Comparison of ENCODE assay signal across 13 cellular contexts in the genomic region with DNA sequence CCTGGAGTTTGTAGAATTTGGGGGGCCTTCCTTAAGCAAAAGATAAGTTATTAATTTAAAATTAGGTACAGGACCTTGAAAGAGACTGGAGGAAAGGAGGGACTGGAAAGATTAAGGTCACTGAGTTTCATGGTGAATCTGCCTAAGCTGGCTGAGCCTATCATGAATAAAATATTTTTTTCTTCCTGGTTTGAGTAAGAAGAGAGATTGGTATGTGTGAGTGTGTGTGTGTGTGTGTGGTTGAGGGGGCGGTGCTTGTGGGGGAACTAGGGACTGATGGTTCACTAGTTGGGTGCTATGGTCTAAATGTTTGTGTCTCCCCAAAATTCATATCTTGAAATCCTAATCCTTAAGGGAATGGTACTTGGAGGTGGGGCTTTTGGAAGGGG.
DNase-seq lines count a peak whose midpoint lies in the region; ATAC-seq and TF ChIP-seq lines count a peak whose summit lies in the region.
"Had no signal": no experiment of that assay in that cellular context is flagged by ENCODE, and none has a peak within 500 bp of the region (broad histone marks: within the 10 kb centered on the region; RNA-seq: fewer than 3 reads in every experiment).

No MANE protein-coding gene starts in this region.

- peaks cover 0 to 14% of the 10 kb centered on the region in 2 experiments; a peak in 3 of 4 replicates for H3K4me1 ChIP-seq in SK-N-SH (ENCODE audit: control insufficient read depth in 1 of 2, insufficient read depth in 2 of 2, low read depth in 1 of 2, low read length in 1 of 2)
- H3K4me1 ChIP-seq: BE2C had no signal

- H3K9me3 ChIP-seq in SK-N-SH = no peaks in the 10 kb centered on the region
- no peaks in the 10 kb centered on the region for H3K9me3 ChIP-seq in CD4-positive, alpha-beta T cell (ENCODE audit: control insufficient read depth, low read length)
- H3K9me3 ChIP-seq: BE2C, pancreas had no signal

- no peaks in the 10 kb centered on the region for H3K36me3 Mint-ChIP-seq in activated naive CD8-positive, alpha-beta T cell treated with anti-CD3 and anti-CD28 coated beads, Interleukin-2, amount 50 U/mL, for 24 hours (ENCODE audit: low read depth)
- no peaks in the 10 kb centered on the region for H3K36me3 Mint-ChIP-seq in activated naive CD8-positive, alpha-beta T cell treated with anti-CD3 and anti-CD28 coated beads for 36 hours
- no peaks in the 10 kb centered on the region for H3K36me3 Mint-ChIP-seq in stimulated activated effector memory CD8-positive, alpha-beta T cell treated with anti-CD3 and anti-CD28 coated beads, Interleukin-12 subunit alpha, Interleukin-12 subunit beta, amount 100 ng/mL, for 72 hours
- no peaks in the 10 kb centered on the region for H3K36me3 Mint-ChIP-seq in CD4-positive, alpha-beta T cell (ENCODE audit: low read depth)
- H3K36me3 Mint-ChIP-seq in mesothelial cell of epicardium = no peaks in the 10 kb centered on the region

- WGBS in SK-N-SH (ENCODE audit: low lambda C conversion rate) = 38% methylated on average over 1 of the region's 1 CpG

- ATAC-seq in activated naive CD8-positive, alpha-beta T cell treated with anti-CD3 and anti-CD28 coated beads, Interleukin-2, amount 50 U/mL, for 24 hours = no peak
- ATAC-seq in stimulated activated effector memory CD8-positive, alpha-beta T cell treated with anti-CD3 and anti-CD28 coated beads, Interleukin-12 subunit alpha, Interleukin-12 subunit beta, amount 100 ng/mL, for 72 hours = peak; percentile 79
- no peak for ATAC-seq in CD4-positive, alpha-beta T cell (ENCODE audit: poor library complexity)

- peak overlapping the region; percentile 77; the same call in 1 of the 2 replicates for H3K9ac ChIP-seq in SK-N-SH

- peaks cover 60% of the 10 kb centered on the region for H3K27me3 Mint-ChIP-seq in activated naive CD8-positive, alpha-beta T cell treated with anti-CD3 and anti-CD28 coated beads, Interleukin-2, amount 50 U/mL, for 24 hours
- H3K27me3 Mint-ChIP-seq in activated naive CD8-positive, alpha-beta T cell treated with anti-CD3 and anti-CD28 coated beads for 36 hours = peaks cover 49% of the 10 kb centered on the region
- H3K27me3 Mint-ChIP-seq in CD4-positive, alpha-beta T cell = peaks cover 85% of the 10 kb centered on the region
- peaks cover 30% of the 10 kb centered on the region for H3K27me3 Mint-ChIP-seq in mesothelial cell of epicardium (ENCODE audit: low read depth)

- H4K20me1 ChIP-seq in SK-N-SH (ENCODE audit: insufficient read depth) = no peaks in the 10 kb centered on the region

- no peaks in the 10 kb centered on the region for H3K9me2 ChIP-seq in SK-N-SH

- peaks cover 7% of the 10 kb centered on the region for H3K4me1 Mint-ChIP-seq in activated naive CD8-positive, alpha-beta T cell treated with anti-CD3 and anti-CD28 coated beads, Interleukin-2, amount 50 U/mL, for 24 hours
- H3K4me1 Mint-ChIP-seq in activated naive CD8-positive, alpha-beta T cell treated with anti-CD3 and anti-CD28 coated beads for 36 hours = peaks cover 9% of the 10 kb centered on the region
- peaks cover 7% of the 10 kb centered on the region for H3K4me1 Mint-ChIP-seq in stimulated activated effector memory CD8-positive, alpha-beta T cell treated with anti-CD3 and anti-CD28 coated beads, Interleukin-12 subunit alpha, Interleukin-12 subunit beta, amount 100 ng/mL, for 72 hours
- no peaks in the 10 kb centered on the region for H3K4me1 Mint-ChIP-seq in CD4-positive, alpha-beta T cell (ENCODE audit: low read depth)
- peaks cover 15% of the 10 kb centered on the region for H3K4me1 Mint-ChIP-seq in mesothelial cell of epicardium

- no peak overlapping the region for H3K27ac Mint-ChIP-seq in activated naive CD8-positive, alpha-beta T cell treated with anti-CD3 and anti-CD28 coated beads, Interleukin-2, amount 50 U/mL, for 24 hours
- H3K27ac Mint-ChIP-seq in activated naive CD8-positive, alpha-beta T cell treated with anti-CD3 and anti-CD28 coated beads for 36 hours = no peak overlapping the region
- no peak overlapping the region for H3K27ac Mint-ChIP-seq in stimulated activated effector memory CD8-positive, alpha-beta T cell treated with anti-CD3 and anti-CD28 coated beads, Interleukin-12 subunit alpha, Interleukin-12 subunit beta, amount 100 ng/mL, for 72 hours
- no peak overlapping the region for H3K27ac Mint-ChIP-seq in CD4-positive, alpha-beta T cell
- H3K27ac Mint-ChIP-seq in mesothelial cell of epicardium = no peak overlapping the region
- H3K27ac Mint-ChIP-seq: activated T-helper 2 cell treated with anti-CD3 and anti-CD28 coated beads, Interferon-gamma antibody, Interleukin-2, Interleukin-4, amounts not matched to agents 10 μg/mL and 5 μg/mL and 100 μg/mL, durations not matched to agents 14 hours and 24 hours and 36 hours had no signal

- TF ChIP-seq EP300 in SK-N-SH (IDR thresholded peaks at IDR 0.05; ENCODE audit: borderline replicate concordance in 1 of 2, low read depth in 1 of 2, low read length in 1 of 2) = no peak

- DNase-seq in activated naive CD8-positive, alpha-beta T cell treated with anti-CD3 and anti-CD28 coated beads, Interleukin-2, amount 50 U/mL, for 24 hours = peak; percentile 7
- DNase-seq in activated naive CD8-positive, alpha-beta T cell treated with anti-CD3 and anti-CD28 coated beads for 36 hours = no peak
- DNase-seq in SK-N-SH = no peak
- peak; percentile 40 for DNase-seq in fibroblast of gingiva (ENCODE audit: low read depth)
- DNase-seq in stimulated activated effector memory CD8-positive, alpha-beta T cell treated with anti-CD3 and anti-CD28 coated beads, Interleukin-12 subunit alpha, Interleukin-12 subunit beta, amount 100 ng/mL, for 72 hours (ENCODE audit: low spot score in 2 of 2) = no peak
- no peak for DNase-seq in activated gamma-delta T cell treated with Interleukin-2 at 50 U/mL for 16 hours
- no peak for DNase-seq in CD4-positive, alpha-beta T cell
- DNase-seq in mesothelial cell of epicardium (ENCODE audit: low spot score in 2 of 2, unreplicated experiment in 2 of 2) = no peak
- DNase-seq: BE2C, cerebellar nuclear complex, left ventricle myocardium superior, pancreas had no signal

- no peaks in the 10 kb centered on the region for H3K36me3 ChIP-seq in SK-N-SH (replicated peaks in 1 of 2; ENCODE audit: control insufficient read depth in 1 of 2, insufficient read depth in 2 of 2, low read length in 1 of 2)
- H3K36me3 ChIP-seq: BE2C, pancreas had no signal

- H3K9me3 Mint-ChIP-seq in activated naive CD8-positive, alpha-beta T cell treated with anti-CD3 and anti-CD28 coated beads, Interleukin-2, amount 50 U/mL, for 24 hours = no peaks in the 10 kb centered on the region
- no peaks in the 10 kb centered on the region for H3K9me3 Mint-ChIP-seq in activated naive CD8-positive, alpha-beta T cell treated with anti-CD3 and anti-CD28 coated beads for 36 hours
- H3K9me3 Mint-ChIP-seq in stimulated activated effector memory CD8-positive, alpha-beta T cell treated with anti-CD3 and anti-CD28 coated beads, Interleukin-12 subunit alpha, Interleukin-12 subunit beta, amount 100 ng/mL, for 72 hours = no peaks in the 10 kb centered on the region
- H3K9me3 Mint-ChIP-seq in CD4-positive, alpha-beta T cell = no peaks in the 10 kb centered on the region
- peaks cover 3% of the 10 kb centered on the region for H3K9me3 Mint-ChIP-seq in mesothelial cell of epicardium
- H3K9me3 Mint-ChIP-seq: activated T-helper 2 cell treated with anti-CD3 and anti-CD28 coated beads, Interferon-gamma antibody, Interleukin-2, Interleukin-4, amounts not matched to agents 10 μg/mL and 5 μg/mL and 100 μg/mL, durations not matched to agents 14 hours and 24 hours and 36 hours had no signal

- peak overlapping the region; percentile 62 to 100; a peak in 3 of 4 replicates for H3K27ac ChIP-seq in SK-N-SH (ENCODE audit: low read depth in 2 of 2, low read length in 1 of 2)
- no peak overlapping the region for H3K27ac ChIP-seq in CD4-positive, alpha-beta T cell (ENCODE audit: low read depth, low read length)
- H3K27ac ChIP-seq: pancreas had no signal

- peaks cover 6% of the 10 kb centered on the region; the same call in 1 of the 2 replicates for H3K27me3 ChIP-seq in SK-N-SH (ENCODE audit: insufficient read depth)
- H3K27me3 ChIP-seq in CD4-positive, alpha-beta T cell (ENCODE audit: control insufficient read depth, insufficient read depth, low read length) = peaks cover 27% of the 10 kb centered on the region
- H3K27me3 ChIP-seq: BE2C had no signal

- intact Hi-C loops in CD4-positive, alpha-beta T cell (cut with DNase I, micrococcal nuclease) = no loop called here

- TF ChIP-seq CTCF in SK-N-SH (IDR thresholded peaks at IDR 0.05) (no peak), mesothelial cell of epicardium (IDR thresholded peaks at IDR 0.05; ENCODE audit: unreplicated experiment) (no peak)
- no peak for TF ChIP-seq CTCF in CD4-positive, alpha-beta T cell (IDR thresholded peaks at IDR 0.05)

- no peak for TF ChIP-seq RAD21 in SK-N-SH (IDR thresholded peaks at IDR 0.05; ENCODE audit: low read length)

- peak overlapping the region; percentile 83 for H3K4me2 ChIP-seq in SK-N-SH

- POLR2A ChIA-PET in SK-N-SH (lab: Yijun Ruan, JAX) = no interaction called here
- POLR2A ChIA-PET in CD4-positive, alpha-beta T cell (lab: Charles Lee) = no interaction called here

- H3K79me2 ChIP-seq in SK-N-SH (ENCODE audit: insufficient read depth) = no peaks in the 10 kb centered on the region

- peak overlapping the region; percentile 92 for H2AFZ ChIP-seq in SK-N-SH (ENCODE audit: low read depth)

- CTCF ChIA-PET in SK-N-SH (lab: Yijun Ruan, JAX) = interaction anchor here (1.5 kb wide), 1 partner anchor 15 kb away, joined by 3 read pairs; no protein-coding TSS in a partner anchor
- CTCF ChIA-PET in CD4-positive, alpha-beta T cell (lab: Charles Lee) = no interaction called here

- no peak overlapping the region for H3K4me3 Mint-ChIP-seq in activated naive CD8-positive, alpha-beta T cell treated with anti-CD3 and anti-CD28 coated beads, Interleukin-2, amount 50 U/mL, for 24 hours
- H3K4me3 Mint-ChIP-seq in activated naive CD8-positive, alpha-beta T cell treated with anti-CD3 and anti-CD28 coated beads for 36 hours = no peak overlapping the region
- H3K4me3 Mint-ChIP-seq in stimulated activated effector memory CD8-positive, alpha-beta T cell treated with anti-CD3 and anti-CD28 coated beads, Interleukin-12 subunit alpha, Interleukin-12 subunit beta, amount 100 ng/mL, for 72 hours = no peak overlapping the region
- no peak overlapping the region for H3K4me3 Mint-ChIP-seq in CD4-positive, alpha-beta T cell
- no peak overlapping the region for H3K4me3 Mint-ChIP-seq in mesothelial cell of epicardium

- peaks cover 20% of the 10 kb centered on the region for H3F3A ChIP-seq in SK-N-SH (replicated peaks; ENCODE audit: insufficient read depth)

- no peak overlapping the region; a peak in 1 of 4 replicates for H3K4me3 ChIP-seq in SK-N-SH (ENCODE audit: low read depth in 2 of 2, low read length in 1 of 2)
- H3K4me3 ChIP-seq: pancreas had no signal

TF ChIP-seq in SK-N-SH, 30 proteins besides CTCF, POLR2A, EP300 and RAD21:
- TF ChIP-seq ELF1 (IDR thresholded peaks at IDR 0.05) (0 out of 2 replicates have a peak, but pooled peaks have one; percentile 0), YY1 (IDR thresholded peaks at IDR 0.05; ENCODE audit: low read depth) (no peak)
TF ChIP-seq in SK-N-SH: peak in this region for 1.

Comparison
In these comparisons a context has a peak if more than half of its experiments do, and no peak if none do; other contexts are left out.
1. DNase-seq: peak in activated naive CD8-positive, alpha-beta T cell treated with anti-CD3 and anti-CD28 coated beads, Interleukin-2, amount 50 U/mL, for 24 hours (single experiment) and fibroblast of gingiva (single experiment); none in activated naive CD8-positive, alpha-beta T cell treated with anti-CD3 and anti-CD28 coated beads for 36 hours (single experiment), SK-N-SH (single experiment), stimulated activated effector memory CD8-positive, alpha-beta T cell treated with anti-CD3 and anti-CD28 coated beads, Interleukin-12 subunit alpha, Interleukin-12 subunit beta, amount 100 ng/mL, for 72 hours (0 of 2), activated gamma-delta T cell treated with Interleukin-2 at 50 U/mL for 16 hours (single experiment), CD4-positive, alpha-beta T cell (0 of 10) and mesothelial cell of epicardium (0 of 2).